In genomic region chr1:91020967-91021685, GRCh38 we compare ENCODE assay signal across 8 cellular contexts. TPM values are rescaled to one million over a fixed set of nuclear protein-coding genes. Genes with fewer than 3 reads are reported as not detected.
DNase-seq lines count a peak whose midpoint lies in the region; ATAC-seq and TF ChIP-seq lines count a peak whose summit lies in the region.

No MANE protein-coding gene starts in this region.

- intact Hi-C loops in heart left ventricle (cut with DNase I) = loop anchor here in 5 of 10 donors (5.0 to 10.0 kb wide), 6 partner anchors 146 to 481 kb away; partner anchors contain the start of gene CDC7 (in 1 of the 5)
- intact Hi-C loops in posterior vena cava (cut with DNase I) = no loop called here
- intact Hi-C loops in upper lobe of right lung (cut with DNase I) = no loop called here

- H3K4me1 ChIP-seq in HAP-1 (peaks cover 33% of the 10 kb centered on the region), heart left ventricle (peaks cover 0 to 61% (median 46%) of the 10 kb centered on the region in 12 donors), upper lobe of right lung (peaks cover 44% of the 10 kb centered on the region)

- H3K4me1 Mint-ChIP-seq in activated naive CD8-positive, alpha-beta T cell treated with anti-CD3 and anti-CD28 coated beads, Interleukin-2, amount 50 U/mL, for 24 hours = peaks cover 64% of the 10 kb centered on the region

- peak; percentile 79 for DNase-seq in GM03348 (ENCODE audit: low spot score)
- peak; percentile 82 to 90 for DNase-seq in HAP-1 (ENCODE audit: low spot score in 2 of 2)
- peak; percentile 84 for DNase-seq in MG63
- peak; percentile 44 to 70 for DNase-seq in SW 1271 (lab: John Stamatoyannopoulos, UW)
- peak; percentile 70 for DNase-seq in activated naive CD8-positive, alpha-beta T cell treated with anti-CD3 and anti-CD28 coated beads, Interleukin-2, amount 50 U/mL, for 24 hours
- peak; percentile 59 to 77 (median 65) for DNase-seq in heart left ventricle
- DNase-seq in posterior vena cava (ENCODE audit: low spot score) = peak; percentile 90
- DNase-seq in upper lobe of right lung = peak; percentile 83

- no peaks in the 10 kb centered on the region for H3K9me3 ChIP-seq in HAP-1
- H3K9me3 ChIP-seq in MG63 = no peaks in the 10 kb centered on the region
- H3K9me3 ChIP-seq in heart left ventricle = no peaks in the 10 kb centered on the region
- no peaks in the 10 kb centered on the region for H3K9me3 ChIP-seq in upper lobe of right lung

- no peak for TF ChIP-seq CTCF in heart left ventricle (IDR thresholded peaks at IDR 0.05)
- TF ChIP-seq CTCF in upper lobe of right lung (IDR thresholded peaks at IDR 0.05) = no peak

- in situ Hi-C loops in HAP-1 (cut with MboI; ENCODE audit: low sequenced_read_pairs) = no loop called here

- TF ChIP-seq POLR2A in heart left ventricle (IDR thresholded peaks at IDR 0.05) = no peak

- peak overlapping the region; percentile 97 for H3K27ac Mint-ChIP-seq in activated naive CD8-positive, alpha-beta T cell treated with anti-CD3 and anti-CD28 coated beads, Interleukin-2, amount 50 U/mL, for 24 hours

- no peaks in the 10 kb centered on the region for H3K27me3 ChIP-seq in HAP-1 (ENCODE audit: low read depth)
- no peaks in the 10 kb centered on the region for H3K27me3 ChIP-seq in MG63
- no peaks in the 10 kb centered on the region for H3K27me3 ChIP-seq in heart left ventricle
- H3K27me3 ChIP-seq in upper lobe of right lung = no peaks in the 10 kb centered on the region

- H3K4me3 ChIP-seq in HAP-1 (peak overlapping the region; percentile 77), MG63 (peak overlapping the region; percentile 93), heart left ventricle (peak overlapping the region; percentile 66 to 97 (median 88)), upper lobe of right lung (peak overlapping the region; percentile 85)

- H3K4me3 Mint-ChIP-seq in activated naive CD8-positive, alpha-beta T cell treated with anti-CD3 and anti-CD28 coated beads, Interleukin-2, amount 50 U/mL, for 24 hours = peak overlapping the region; percentile 98

- 1 to 2% (median 2%) methylated on average over 15 to 33 of the region's 33 CpGs for WGBS in heart left ventricle, 4 donors

- H3K27me3 Mint-ChIP-seq in activated naive CD8-positive, alpha-beta T cell treated with anti-CD3 and anti-CD28 coated beads, Interleukin-2, amount 50 U/mL, for 24 hours = no peaks in the 10 kb centered on the region

- H3K9me3 Mint-ChIP-seq in activated naive CD8-positive, alpha-beta T cell treated with anti-CD3 and anti-CD28 coated beads, Interleukin-2, amount 50 U/mL, for 24 hours = no peaks in the 10 kb centered on the region

- H3K27ac ChIP-seq in heart left ventricle (peak overlapping the region; percentile 95 to 100 (median 100)), upper lobe of right lung (peak overlapping the region; percentile 100)

- H3K36me3 Mint-ChIP-seq in activated naive CD8-positive, alpha-beta T cell treated with anti-CD3 and anti-CD28 coated beads, Interleukin-2, amount 50 U/mL, for 24 hours (ENCODE audit: low read depth) = peaks cover 30% of the 10 kb centered on the region

- peak; percentile 64 for ATAC-seq in activated naive CD8-positive, alpha-beta T cell treated with anti-CD3 and anti-CD28 coated beads, Interleukin-2, amount 50 U/mL, for 24 hours
- ATAC-seq in heart left ventricle (peak; percentile 37 to 61 (median 56)), upper lobe of right lung (peak; percentile 65)

- peaks cover 3% of the 10 kb centered on the region; the same call in 1 of the 2 replicates for H3K36me3 ChIP-seq in HAP-1 (replicated peaks)
- H3K36me3 ChIP-seq in MG63 = peaks cover 35% of the 10 kb centered on the region
- peaks cover 0 to 11% (median 0%) of the 10 kb centered on the region in 9 donors for H3K36me3 ChIP-seq in heart left ventricle
- H3K36me3 ChIP-seq in upper lobe of right lung = no peaks in the 10 kb centered on the region

RNA-seq across cellular contexts. Expression of gene ZNF644, which starts 0.7 kb away (rescaled TPM):
- 10.8 and 15.5 TPM in 2 replicates for total RNA-seq in MG63 (2014; rRNA removed; shearing (Covaris generic); ENCODE audit: low replicate concordance)
- total RNA-seq in heart left ventricle (10 to 100 TPM; 23.1 to 46.6 (median 33.9) TPM), posterior vena cava (10 to 100 TPM; 67.2 to 75.1 TPM), upper lobe of right lung (51.9 TPM)
- 10 to 100 TPM; 15.2 to 16.2 TPM for polyA plus RNA-seq in heart left ventricle

Comparison
In these comparisons a context has a peak if more than half of its experiments do, and no peak if none do; other contexts are left out.
1. Peak in every context shown above with its lines: DNase-seq, ATAC-seq, H3K4me3 ChIP-seq and H3K27ac ChIP-seq.